In the genomic region with DNA sequence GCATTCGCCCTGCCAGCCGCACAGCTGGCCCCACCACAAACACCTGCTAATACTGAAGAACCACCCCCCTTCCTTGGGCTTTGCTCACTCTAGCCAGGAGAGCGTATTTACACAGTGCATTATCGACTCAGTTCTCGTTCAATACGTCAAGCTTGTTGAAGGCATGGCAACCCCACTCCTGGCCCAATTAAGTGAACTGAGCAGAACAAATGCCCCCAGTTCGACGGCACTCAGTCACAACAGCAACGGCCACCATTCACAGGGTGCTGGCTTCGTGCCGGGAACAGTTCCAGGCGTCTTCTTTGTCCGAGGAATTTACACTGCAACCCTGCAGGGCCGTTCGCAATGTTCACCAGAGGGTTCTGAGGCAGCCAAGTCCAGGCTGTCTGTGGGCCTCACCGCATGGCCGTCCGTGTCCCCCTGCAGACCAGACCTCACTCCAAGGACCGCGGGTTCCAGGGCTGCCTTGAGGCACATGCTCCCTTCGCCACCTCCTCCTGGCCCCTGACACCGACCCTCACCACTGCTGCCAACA, we compare ENCODE assay signal across 10 cellular contexts.
A peak's percentile ranks its signal among the peaks of the same experiment; 100 is the strongest.
DNase-seq lines count a peak whose midpoint lies in the region; ATAC-seq, FAIRE-seq and TF ChIP-seq lines count a peak whose summit lies in the region.
"Had no signal": no experiment of that assay in that cellular context is flagged by ENCODE, and none has a peak within 500 bp of the region (broad histone marks: within the 10 kb centered on the region; RNA-seq: fewer than 3 reads in every experiment).

No MANE protein-coding gene starts in this region.

- TF ChIP-seq POLR2A in GM12891 (IDR thresholded peaks at IDR 0.05; ENCODE audit: low read depth, low read length), result no peak

- no peaks in the 10 kb centered on the region for H3K27me3 Mint-ChIP-seq in chondrocyte (ENCODE audit: low read depth)

- no peak for DNase-seq in GM12891 (ENCODE audit: insufficient read length, low spot score)
- DNase-seq in NCI-H2196 (lab: John Stamatoyannopoulos, UW; ENCODE audit: unreplicated experiment), result peak; percentile 43
- peak; percentile 82 for DNase-seq in globus pallidus (ENCODE audit: low spot score)
- DNase-seq in putamen (ENCODE audit: low spot score), result peak; percentile 85
- DNase-seq in chondrocyte (ENCODE audit: low spot score), result no peak
- DNase-seq: activated T-cell treated with anti-CD3 and anti-CD28 coated beads, Interleukin-2, amount 50 U/mL, for 24 hours; SW 1271 had no signal

- ATAC-seq in HG03097 (IDR thresholded peaks at IDR 0.05; ENCODE audit: low FRiP score, unreplicated experiment) (no peak), GM18517 (IDR thresholded peaks at IDR 0.05; ENCODE audit: unreplicated experiment) (no peak), HG03039 (IDR thresholded peaks at IDR 0.05; ENCODE audit: unreplicated experiment) (no peak)

- FAIRE-seq in GM12891 (lab: Jason Lieb, UNC), result peak; percentile 20

- no peak overlapping the region for H3K4me3 Mint-ChIP-seq in chondrocyte (ENCODE audit: unreplicated experiment)
- H3K4me3 Mint-ChIP-seq: activated T-cell treated with anti-CD3 and anti-CD28 coated beads, Interleukin-2, amount 50 U/mL, for 24 hours had no signal

- no peaks in the 10 kb centered on the region for H3K36me3 Mint-ChIP-seq in chondrocyte (ENCODE audit: low read depth)

- peaks cover 25% of the 10 kb centered on the region for H3K4me1 Mint-ChIP-seq in chondrocyte (ENCODE audit: low read depth)

- H3K9me3 Mint-ChIP-seq in chondrocyte (ENCODE audit: low read depth), result no peaks in the 10 kb centered on the region
- H3K9me3 Mint-ChIP-seq: activated T-cell treated with anti-CD3 and anti-CD28 coated beads, Interleukin-2, amount 50 U/mL, for 24 hours had no signal

- no peak overlapping the region for H3K27ac Mint-ChIP-seq in chondrocyte (ENCODE audit: unreplicated experiment)
- H3K27ac Mint-ChIP-seq: activated T-cell treated with anti-CD3 and anti-CD28 coated beads, Interleukin-2, amount 50 U/mL, for 24 hours had no signal

- TF ChIP-seq CTCF in chondrocyte (IDR thresholded peaks at IDR 0.05), result no peak

TF ChIP-seq in GM12891, 5 proteins besides CTCF, POLR2A, EP300 and RAD21:
- no peak for TF ChIP-seq TAF1 (IDR thresholded peaks at IDR 0.05; ENCODE audit: low read depth, low read length)
- no peak for TF ChIP-seq POU2F2 (IDR thresholded peaks at IDR 0.05; ENCODE audit: low read depth, low read length)
- TF ChIP-seq SPI1 (IDR thresholded peaks at IDR 0.05; ENCODE audit: low read depth, low read length), result no peak
- no peak for TF ChIP-seq POLR2AphosphoS5 (IDR thresholded peaks at IDR 0.05; ENCODE audit: low read depth, low read length)
- TF ChIP-seq PAX5 (IDR thresholded peaks at IDR 0.05; ENCODE audit: insufficient read depth, low read length, severe bottlenecking), result no peak

Comparison
In these comparisons a context has a peak if more than half of its experiments do, and no peak if none do; other contexts are left out.
1. DNase-seq: peak in NCI-H2196 (single experiment), globus pallidus (single experiment) and putamen (single experiment); none in GM12891 (single experiment) and chondrocyte (single experiment).